ENCODE assay signal across 8 cellular contexts in the genomic region with DNA sequence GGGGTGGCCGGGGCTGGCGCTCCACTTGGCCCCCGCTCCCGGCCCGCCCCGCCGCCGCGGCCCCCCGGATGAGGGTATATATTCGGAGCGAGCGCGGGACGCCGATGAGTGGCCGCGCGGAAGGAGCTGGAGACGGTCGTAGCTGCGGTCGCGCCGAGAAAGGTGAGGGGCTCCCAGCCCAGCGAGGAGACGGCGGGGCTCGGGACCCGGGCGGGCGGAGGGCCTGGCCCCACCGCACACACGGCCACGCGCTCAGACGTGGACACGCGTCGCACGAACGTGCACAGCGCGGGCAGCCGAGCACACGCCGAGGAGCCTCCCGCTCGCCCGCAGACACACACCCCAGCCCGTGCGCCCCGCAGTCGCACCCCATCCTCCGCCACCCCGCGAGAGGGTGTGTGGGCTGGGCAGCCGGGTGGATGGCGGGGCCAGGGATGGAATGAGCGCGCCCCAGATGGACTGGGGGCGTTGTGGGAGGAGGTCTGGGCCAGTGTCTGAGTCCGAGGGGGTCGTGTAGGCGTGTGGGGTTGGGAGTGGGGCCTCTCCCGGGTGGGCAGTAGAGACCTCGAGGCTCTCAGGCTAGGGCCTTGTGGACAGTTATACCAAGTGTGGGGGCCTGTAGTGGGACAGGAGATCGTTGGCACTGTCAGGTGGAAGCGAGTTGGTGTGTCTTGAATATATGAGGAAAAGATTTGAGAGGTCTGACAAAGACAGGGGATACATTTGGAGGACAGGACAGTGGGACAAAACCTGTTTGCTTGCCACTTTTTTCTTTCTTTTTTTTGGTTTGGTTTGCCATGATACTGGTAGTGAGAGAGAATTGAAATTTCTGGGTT. TPM values are rescaled to one million over a fixed set of nuclear protein-coding genes. Genes with fewer than 3 reads are reported as not detected.
DNase-seq lines count a peak whose midpoint lies in the region; ATAC-seq and TF ChIP-seq lines count a peak whose summit lies in the region.

Gene UAP1, plus strand, starts transcription at position 107 of the 836 bp plus-strand sequence. CDS start 4,347 bp downstream, outside the sequence.

- peak; percentile 19 for ATAC-seq in GM18870 (IDR thresholded peaks at IDR 0.05; ENCODE audit: unreplicated experiment)
- ATAC-seq in HG03060 (IDR thresholded peaks at IDR 0.05; ENCODE audit: low read depth, unreplicated experiment): peak; percentile 9

- no peak within 1 kb of the TSS for H2BK15ac ChIP-seq in mesendoderm (replicated peaks; ENCODE audit: low read depth)

- TF ChIP-seq POLR2A in testis (IDR thresholded peaks at IDR 0.05): peak; percentile 27

- no peak for DNase-seq in AG04450 (ENCODE audit: low read depth, low spot score)
- DNase-seq in SK-MEL-5 (ENCODE audit: low read depth, low spot score): no peak
- peak; percentile 37 for DNase-seq in effector CD8-positive, alpha-beta T cell (lab: John Stamatoyannopoulos, UW)
- peak; percentile 11 for DNase-seq in mesendoderm
- DNase-seq in testis: peak; percentile 42
- no peak for DNase-seq in cortex of kidney (lab: John Stamatoyannopoulos, UW)

- peak within 1 kb of the TSS; percentile 95 for H3K27ac ChIP-seq in AG04450 (ENCODE audit: low read depth, low read length)
- H3K27ac ChIP-seq in mesendoderm (ENCODE audit: low read depth, low read length): peak within 1 kb of the TSS; percentile 38
- peak within 1 kb of the TSS; percentile 91 to 98 for H3K27ac ChIP-seq in testis

- H3K27me3 ChIP-seq in AG04450 (ENCODE audit: control insufficient read depth, insufficient read depth, low read length): no peaks in the 10 kb centered on the region
- H3K27me3 ChIP-seq in mesendoderm (ENCODE audit: insufficient read depth, low read length, poor library complexity): no peaks in the 10 kb centered on the region
- H3K27me3 ChIP-seq in testis: no peaks in the 10 kb centered on the region

- peaks cover 2% of the 10 kb centered on the region for H3K79me1 ChIP-seq in mesendoderm (ENCODE audit: low read length)

- TF ChIP-seq CTCF in AG04450 (IDR thresholded peaks at IDR 0.05; ENCODE audit: low read depth, low read length): no peak
- no peak for TF ChIP-seq CTCF in testis (IDR thresholded peaks at IDR 0.05)

- in situ Hi-C loops in SK-MEL-5 (cut with HindIII; ENCODE audit: low pct_unique_long_range_greater_than_20kb, low sequenced_read_pairs): no loop called here

- H2AK5ac ChIP-seq in mesendoderm (ENCODE audit: low read length): no peak within 1 kb of the TSS

- H4K5ac ChIP-seq in mesendoderm (ENCODE audit: low read length): no peak within 1 kb of the TSS

- H3K56ac ChIP-seq in mesendoderm (ENCODE audit: low read length): peak within 1 kb of the TSS; percentile 97

- H3K36me3 ChIP-seq in mesendoderm (ENCODE audit: control insufficient read depth, insufficient read depth, low read length): no peaks in the 10 kb centered on the region
- no peaks in the 10 kb centered on the region for H3K36me3 ChIP-seq in testis (ENCODE audit: low read depth, missing control alignments)

- no peak within 1 kb of the TSS for H2BK120ac ChIP-seq in mesendoderm (ENCODE audit: low read depth, low read length)

- no peak within 1 kb of the TSS for H2BK5ac ChIP-seq in mesendoderm (ENCODE audit: low read length)

- H3K9me3 ChIP-seq in AG04450 (ENCODE audit: control insufficient read depth, insufficient read depth, low read length): no peaks in the 10 kb centered on the region
- no peaks in the 10 kb centered on the region for H3K9me3 ChIP-seq in testis

- H3K4ac ChIP-seq in mesendoderm (ENCODE audit: low read depth, low read length): peak within 1 kb of the TSS; percentile 82

- H4K8ac ChIP-seq in mesendoderm (ENCODE audit: low read depth, low read length): peak within 1 kb of the TSS; percentile 96

- POLR2A ChIA-PET in AG04450 (lab: Yijun Ruan, JAX): interaction anchor here (0.6 to 2.0 kb wide), 14 partner anchors 10 to 290 kb away, joined by 3 to 11 read pairs (median 4); partner anchors contain the start of gene DDR2

- peak within 1 kb of the TSS; percentile 91 for H3K9ac ChIP-seq in mesendoderm (ENCODE audit: low read length)

- intact Hi-C loops in testis (cut with DNase I; ENCODE audit: low total_unique reads): no loop called here

- CTCF ChIA-PET in AG04450 (lab: Charles Lee): interaction anchor here (0.5 kb wide), 1 partner anchor 10 kb away, joined by 3 read pairs; no protein-coding TSS in a partner anchor

- H3K4me2 ChIP-seq in mesendoderm (ENCODE audit: low read length): peak within 1 kb of the TSS; percentile 34

- no CpG with 5 or more reads among the region's 69 CpGs for WGBS in mesendoderm (ENCODE audit: extremely low coverage, insufficient coverage, low lambda C conversion rate)
- 1 to 2% methylated on average over 27 to 60 of the region's 69 CpGs for WGBS in testis, 2 donors

- H3K4me3 ChIP-seq in AG04450 (ENCODE audit: low read depth, low read length) (peak within 1 kb of the TSS; percentile 83), mesendoderm (ENCODE audit: low read length) (peak within 1 kb of the TSS; percentile 77), testis (peak within 1 kb of the TSS; percentile 90 to 97)

- peak within 1 kb of the TSS; percentile 56 for H3K23ac ChIP-seq in mesendoderm (ENCODE audit: low read length)

- peaks cover 6% of the 10 kb centered on the region for H3K4me1 ChIP-seq in mesendoderm (ENCODE audit: control insufficient read depth, low read depth, low read length)
- H3K4me1 ChIP-seq in testis: peaks cover 26% of the 10 kb centered on the region

- H3K79me2 ChIP-seq in mesendoderm (ENCODE audit: control insufficient read depth, insufficient read depth, low read length): peaks cover 10% of the 10 kb centered on the region

- peak within 1 kb of the TSS; percentile 88 for H3K18ac ChIP-seq in mesendoderm (ENCODE audit: low read length)

RNA-seq across cellular contexts. Expression of gene UAP1, which starts in this region (rescaled TPM):
- polyA plus RNA-seq in AG04450 (2011; rRNA removed) (68.5 and 85.7 TPM in 2 replicates), testis (ENCODE audit: insufficient read depth, low read depth, low replicate concordance) (161 TPM)
- 43.8 and 61.7 TPM in 2 replicates for polyA minus RNA-seq in AG04450 (2011; rRNA and poly(A)+ RNA removed)
- total RNA-seq in SK-MEL-5 (2014; rRNA removed; shearing (Covaris generic)): 33.9 and 38.3 TPM in 2 replicates
- polyA plus RNA-seq in SK-MEL-5 (2015; cell fraction: cytosol; rRNA removed): 17.7 and 28.1 TPM in 2 replicates
- polyA plus RNA-seq in SK-MEL-5 (2015; cell fraction: nucleus; rRNA removed): 17.4 and 25.1 TPM in 2 replicates
- 25.7 TPM for polyA plus RNA-seq in mesendoderm (2013, experiment 1 of 2)
- polyA plus RNA-seq in mesendoderm (2013, experiment 2 of 2): 27.0 TPM
- total RNA-seq in testis: 100 to 1,000 TPM; 110 to 128 TPM

Comparison
In these comparisons a context has a peak if more than half of its experiments do, and no peak if none do; other contexts are left out.
1. DNase-seq: peak in effector CD8-positive, alpha-beta T cell (single experiment), mesendoderm (single experiment) and testis (single experiment); none in AG04450 (single experiment), SK-MEL-5 (single experiment) and cortex of kidney (single experiment).
2. H3K27ac ChIP-seq: peak in every context shown above with its lines; median percentile 95 in AG04450; 94 in testis; 38 in mesendoderm.
3. Peak in every context shown above with its lines, with median percentiles within 50 percentile points of each other: H3K4me3 ChIP-seq.